Comparison of ENCODE assay signal across 19 cellular contexts in the genomic region with DNA sequence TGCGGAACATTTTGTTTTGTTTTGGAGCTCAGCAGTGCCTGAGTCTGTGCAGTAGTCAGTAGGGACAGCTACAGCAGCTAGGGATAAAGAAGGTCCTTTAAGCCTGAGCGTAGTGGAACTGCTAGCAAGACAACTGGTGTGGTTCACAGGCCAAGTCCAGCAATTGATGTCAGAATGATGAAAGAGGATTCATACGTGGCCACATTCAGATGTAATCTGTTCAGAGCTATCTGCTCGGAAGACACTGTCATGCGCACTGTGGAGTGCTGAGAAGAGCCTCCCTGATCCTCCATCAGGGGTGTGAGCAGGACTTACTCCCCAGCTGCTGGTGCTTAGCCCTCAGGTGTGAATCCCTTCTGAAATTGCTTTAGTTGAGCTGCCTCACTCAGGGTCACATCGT.
DNase-seq lines count a peak whose midpoint lies in the region; ATAC-seq and TF ChIP-seq lines count a peak whose summit lies in the region.
"Had no signal": no experiment of that assay in that cellular context is flagged by ENCODE, and none has a peak within 500 bp of the region (broad histone marks: within the 10 kb centered on the region; RNA-seq: fewer than 3 reads in every experiment).

No MANE protein-coding gene starts in this region.

- peak; percentile 6 to 43 for ATAC-seq in natural killer cell treated with Interleukin-12 subunit alpha and Interleukin-12 subunit beta and Interleukin-15 and Interleukin-18, amount 100 ng/mL, for 72 hours
- ATAC-seq in natural killer cell (no peak), foreskin keratinocyte (no peak)
- ATAC-seq: HCT116, PC-3, T-cell had no signal

- H3K4me1 ChIP-seq in OCI-LY3 (ENCODE audit: low read length) (peaks cover 72% of the 10 kb centered on the region), foreskin keratinocyte (no peaks in the 10 kb centered on the region)

- no peaks in the 10 kb centered on the region for H3K9me3 Mint-ChIP-seq in natural killer cell treated with Interleukin-12 subunit alpha and Interleukin-12 subunit beta and Interleukin-15 and Interleukin-18, amount 100 ng/mL, for 72 hours
- no peaks in the 10 kb centered on the region for H3K9me3 Mint-ChIP-seq in natural killer cell
- H3K9me3 Mint-ChIP-seq: CD14-positive monocyte, T-cell had no signal

- peaks cover 20% of the 10 kb centered on the region for H3K36me3 ChIP-seq in OCI-LY3 (replicated peaks; ENCODE audit: low read depth, low read length)

- no peaks in the 10 kb centered on the region for H3K27me3 ChIP-seq in OCI-LY3 (ENCODE audit: low read depth, low read length)
- H3K27me3 ChIP-seq in foreskin keratinocyte = peaks cover 7% of the 10 kb centered on the region

- peak overlapping the region; percentile 79 for H3K4me2 ChIP-seq in OCI-LY3 (ENCODE audit: low read length)
- H3K4me2 ChIP-seq: KMS-11 had no signal

- no peak overlapping the region for H3K4me3 Mint-ChIP-seq in natural killer cell treated with Interleukin-12 subunit alpha and Interleukin-12 subunit beta and Interleukin-15 and Interleukin-18, amount 100 ng/mL, for 72 hours
- no peak overlapping the region for H3K4me3 Mint-ChIP-seq in natural killer cell
- H3K4me3 Mint-ChIP-seq: CD14-positive monocyte, T-cell had no signal

- DNase-seq in natural killer cell treated with Interleukin-12 subunit alpha and Interleukin-12 subunit beta and Interleukin-15 and Interleukin-18, amount 100 ng/mL, for 72 hours (ENCODE audit: low spot score) = no peak
- DNase-seq in natural killer cell = no peak
- peak; percentile 60 for DNase-seq in myocyte (ENCODE audit: low read depth)
- DNase-seq in NCI-H2081 treated with DMSO at 0.1 percent for 48 hours (lab: John Stamatoyannopoulos, UW) = no peak
- no peak for DNase-seq in foreskin keratinocyte
- no peak for DNase-seq in NOMO-1 treated with DMSO at 0.1 percent for 48 hours (lab: John Stamatoyannopoulos, UW; ENCODE audit: unreplicated experiment)
- DNase-seq: GF-D8, GOT3, NCI-H1694, NCI-H446, NCI-H526, PC-3, SIG-M5, T-cell had no signal

- no peaks in the 10 kb centered on the region for H3K79me2 ChIP-seq in OCI-LY3 (ENCODE audit: low read length)

- peaks cover 8 to 10% of the 10 kb centered on the region in 2 donors for H3K27me3 Mint-ChIP-seq in natural killer cell treated with Interleukin-12 subunit alpha and Interleukin-12 subunit beta and Interleukin-15 and Interleukin-18, amount 100 ng/mL, for 72 hours
- H3K27me3 Mint-ChIP-seq in natural killer cell (ENCODE audit: low read depth in 2 of 2) = peaks cover 0 to 7% of the 10 kb centered on the region in 2 donors

- H2AFZ ChIP-seq in OCI-LY3 (ENCODE audit: low read depth, low read length) = no peak overlapping the region

- TF ChIP-seq CTCF in natural killer cell (IDR thresholded peaks at IDR 0.05) (no peak), OCI-LY3 (IDR thresholded peaks at IDR 0.05; ENCODE audit: low read depth, low read length) (no peak), foreskin keratinocyte (conservative IDR thresholded peaks at IDR 0.05) (no peak)

- no peaks in the 10 kb centered on the region for H3K36me3 Mint-ChIP-seq in natural killer cell treated with Interleukin-12 subunit alpha and Interleukin-12 subunit beta and Interleukin-15 and Interleukin-18, amount 100 ng/mL, for 72 hours
- no peaks in the 10 kb centered on the region for H3K36me3 Mint-ChIP-seq in natural killer cell
- H3K36me3 Mint-ChIP-seq: CD14-positive monocyte, T-cell had no signal

- H3K27ac ChIP-seq in OCI-LY3 (ENCODE audit: low read length) (peak overlapping the region; percentile 100), foreskin keratinocyte (no peak overlapping the region)
- H3K27ac ChIP-seq: KMS-11, RWPE1 had no signal

- intact Hi-C loops in natural killer cell (cut with micrococcal nuclease) = no loop called here

- H3K9me3 ChIP-seq in OCI-LY3 (ENCODE audit: insufficient read depth, low read length) = no peaks in the 10 kb centered on the region

- H4K20me1 ChIP-seq in OCI-LY3 (ENCODE audit: insufficient read depth, low read length) = no peaks in the 10 kb centered on the region

- H3K9ac ChIP-seq in OCI-LY3 (ENCODE audit: low read length) = peak overlapping the region; percentile 87
- H3K9ac ChIP-seq: KMS-11 had no signal

- no peak overlapping the region for H3K27ac Mint-ChIP-seq in natural killer cell treated with Interleukin-12 subunit alpha and Interleukin-12 subunit beta and Interleukin-15 and Interleukin-18, amount 100 ng/mL, for 72 hours
- no peak overlapping the region for H3K27ac Mint-ChIP-seq in natural killer cell
- H3K27ac Mint-ChIP-seq: T-cell had no signal

- no peak overlapping the region for H3K4me3 ChIP-seq in OCI-LY3 (ENCODE audit: low read length)

- H3K4me1 Mint-ChIP-seq in natural killer cell treated with Interleukin-12 subunit alpha and Interleukin-12 subunit beta and Interleukin-15 and Interleukin-18, amount 100 ng/mL, for 72 hours (ENCODE audit: low read depth in 2 of 2) = no peaks in the 10 kb centered on the region
- H3K4me1 Mint-ChIP-seq in natural killer cell = no peaks in the 10 kb centered on the region
- H3K4me1 Mint-ChIP-seq: CD14-positive monocyte, T-cell had no signal

Comparison
In these comparisons a context has a peak if more than half of its experiments do, and no peak if none do; other contexts are left out.
1. ATAC-seq: peak in natural killer cell treated with Interleukin-12 subunit alpha and Interleukin-12 subunit beta and Interleukin-15 and Interleukin-18, amount 100 ng/mL, for 72 hours (2 of 2); none in natural killer cell (0 of 3) and foreskin keratinocyte (single experiment).